ENCODE assay signal across 29 cellular contexts in genomic region chr10:17247210-17247609, GRCh38.
"Had no signal": no experiment of that assay in that cellular context is flagged by ENCODE, and none has a peak within 500 bp of the region (broad histone marks: within the 10 kb centered on the region; RNA-seq: fewer than 3 reads in every experiment).

No MANE protein-coding gene starts in this region.

- H3K36me3 Mint-ChIP-seq: natural killer cell had no signal

- H3K27me3 ChIP-seq: colonic mucosa, foreskin keratinocyte, heart left ventricle, stomach, thyroid gland, upper lobe of left lung, vagina had no signal

- H3K4me1 ChIP-seq: colonic mucosa, foreskin keratinocyte, heart left ventricle, stomach, upper lobe of left lung, vagina had no signal

- H3K27ac ChIP-seq: colonic mucosa, dorsolateral prefrontal cortex, foreskin keratinocyte, heart left ventricle, stomach, thyroid gland, upper lobe of left lung, vagina had no signal

- H3K27me3 Mint-ChIP-seq: activated CD8-positive, alpha-beta memory T cell treated with anti-CD3 and anti-CD28 coated beads, Interleukin-2, amount 10 ng/mL, durations not matched to agents 7 days and 5 days; activated naive CD8-positive, alpha-beta T cell had no signal

- H3K9me3 ChIP-seq: colonic mucosa, thyroid gland, upper lobe of left lung, vagina had no signal

- H3K36me3 ChIP-seq: colonic mucosa, heart left ventricle, stomach, thyroid gland, upper lobe of left lung, vagina had no signal

- H3K4me3 ChIP-seq: colonic mucosa, dorsolateral prefrontal cortex, heart left ventricle, stomach, thyroid gland, upper lobe of left lung, vagina had no signal

- H3K27ac Mint-ChIP-seq: activated B cell treated with CpG ODN at 0.5 μM for 24 hours; activated CD8-positive, alpha-beta memory T cell treated with anti-CD3 and anti-CD28 coated beads, Interleukin-2, amount 10 ng/mL, durations not matched to agents 7 days and 5 days; activated naive CD8-positive, alpha-beta T cell; immature natural killer cell; memory B cell; natural killer cell; T-helper 1 cell treated with Interleukin-12 subunit alpha and Interleukin-12 subunit beta and Interleukin-4 antibody, amounts not matched to agents 30 μg/mL and 1 μg/mL, for 36 hours had no signal

- H3K4me3 Mint-ChIP-seq: activated B cell treated with CpG ODN at 0.5 μM for 24 hours; activated CD8-positive, alpha-beta memory T cell treated with anti-CD3 and anti-CD28 coated beads, Interleukin-2, amount 10 ng/mL, durations not matched to agents 7 days and 5 days; activated CD8-positive, alpha-beta T cell treated with anti-CD3 and anti-CD28 coated beads, Interleukin-2, amount 10 ng/mL, durations not matched to agents 7 days and 5 days; activated naive CD8-positive, alpha-beta T cell; immature natural killer cell; memory B cell; natural killer cell; T-helper 1 cell treated with Interleukin-12 subunit alpha and Interleukin-12 subunit beta and Interleukin-4 antibody, amounts not matched to agents 30 μg/mL and 1 μg/mL, for 36 hours had no signal

- H3K4me1 Mint-ChIP-seq: activated B cell treated with CpG ODN at 0.5 μM for 24 hours; activated CD8-positive, alpha-beta memory T cell treated with anti-CD3 and anti-CD28 coated beads, Interleukin-2, amount 10 ng/mL, durations not matched to agents 7 days and 5 days; immature natural killer cell; memory B cell; natural killer cell had no signal

- ATAC-seq: activated CD8-positive, alpha-beta memory T cell treated with anti-CD3 and anti-CD28 coated beads, Interleukin-2, amount 10 ng/mL, durations not matched to agents 7 days and 5 days; activated CD8-positive, alpha-beta T cell treated with anti-CD3 and anti-CD28 coated beads, Interleukin-2, amount 10 ng/mL, durations not matched to agents 7 days and 5 days; esophagus mucosa; foreskin keratinocyte; heart left ventricle; natural killer cell; right cardiac atrium had no signal

- DNase-seq: activated B cell treated with CpG ODN at 0.5 μM for 24 hours; activated CD4-positive, alpha-beta T cell treated with anti-CD3 and anti-CD28 coated beads, Interleukin-2, amount 50 U/mL, for 1 hour; activated CD8-positive, alpha-beta memory T cell treated with anti-CD3 and anti-CD28 coated beads, Interleukin-2, amount 10 ng/mL, durations not matched to agents 7 days and 5 days; activated CD8-positive, alpha-beta T cell treated with anti-CD3 and anti-CD28 coated beads, Interleukin-2, amount 10 ng/mL, durations not matched to agents 7 days and 5 days; activated effector memory CD4-positive, alpha-beta T cell treated with Interleukin-2 at 50 U/mL for 16 hours; activated naive CD4-positive, alpha-beta T cell treated with Interleukin-2 at 50 U/mL for 16 hours; activated T-cell treated with anti-CD3 and anti-CD28 coated beads, Interleukin-2, amount 50 U/mL, for 48 hours; anterior cingulate cortex; colonic mucosa; dorsolateral prefrontal cortex; effector memory CD4-positive, alpha-beta T cell; heart left ventricle; hypothalamus; immature natural killer cell; natural killer cell; posterior cingulate gyrus; right cardiac atrium; stimulated activated CD4-positive, alpha-beta T cell treated with anti-CD3 and anti-CD28 coated beads, Interleukin-12 subunit alpha, Interleukin-12 subunit beta, amount 100 ng/mL, for 4 hours; stimulated activated CD4-positive, alpha-beta T cell treated with anti-CD3 and anti-CD28 coated beads, Interleukin-4, amount 100 ng/mL, for 1 hour; stomach; T-helper 9 cell; thyroid gland; upper lobe of left lung had no signal

- H3K9me3 Mint-ChIP-seq: activated B cell treated with CpG ODN at 0.5 μM for 24 hours, immature natural killer cell, natural killer cell had no signal
